Comparison of ENCODE assay signal across 9 cellular contexts in the genomic region with DNA sequence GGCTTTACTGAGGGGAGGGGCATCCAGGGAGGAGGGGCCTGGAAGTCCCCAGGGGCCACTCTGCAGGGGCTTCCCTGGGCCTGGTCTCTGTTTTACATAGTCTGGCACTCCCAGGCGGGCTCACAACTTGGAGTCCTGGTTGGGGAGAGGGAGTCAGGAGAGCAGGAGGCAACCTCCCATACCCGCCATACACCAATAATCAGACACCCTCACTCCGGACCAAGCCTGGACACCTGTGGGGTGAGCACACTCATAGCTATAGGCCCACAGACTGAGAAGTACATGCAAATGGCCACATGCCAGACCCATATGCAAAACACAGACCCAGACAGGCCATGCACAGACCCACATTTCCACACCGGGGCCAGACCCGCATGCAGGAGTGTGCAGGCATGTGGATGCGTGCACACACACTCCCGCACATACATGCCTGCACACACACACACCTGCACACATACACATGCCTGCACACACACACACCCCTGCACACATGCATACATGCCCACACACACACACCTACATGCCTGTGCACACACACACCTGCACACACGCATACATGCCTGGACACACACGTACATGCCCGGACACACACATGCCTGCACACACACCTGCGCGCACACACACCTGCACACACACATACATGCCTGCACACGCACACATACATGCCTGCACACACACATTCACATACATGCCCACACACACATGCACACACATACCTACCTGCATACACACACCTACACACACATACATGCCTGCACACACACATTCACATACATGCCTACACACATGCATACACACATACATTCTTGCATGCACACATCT.
A peak's percentile ranks its signal among the peaks of the same experiment; 100 is the strongest.
DNase-seq lines count a peak whose midpoint lies in the region; ATAC-seq and TF ChIP-seq lines count a peak whose summit lies in the region.
"Had no signal": no experiment of that assay in that cellular context is flagged by ENCODE, and none has a peak within 500 bp of the region (broad histone marks: within the 10 kb centered on the region; RNA-seq: fewer than 3 reads in every experiment).

No MANE protein-coding gene starts in this region.

- H3K36me3 ChIP-seq in spleen (no peaks in the 10 kb centered on the region), aorta (ENCODE audit: control insufficient read depth in 1 of 2, insufficient read depth in 2 of 2, low read length in 1 of 2) (no peaks in the 10 kb centered on the region)
- H3K36me3 ChIP-seq: HAP-1 had no signal

- H3K4me3 ChIP-seq in spleen: no peak overlapping the region
- H3K4me3 ChIP-seq in aorta (ENCODE audit: low read length in 2 of 2): no peak overlapping the region
- H3K4me3 ChIP-seq: HAP-1 had no signal

- intact Hi-C loops in spleen (cut with DNase I; ENCODE audit: low total_unique reads) (no loop called here), aorta (cut with DNase I) (no loop called here)

- TF ChIP-seq POLR2A in spleen (IDR thresholded peaks at IDR 0.05): no peak

- ATAC-seq in GM18517 (IDR thresholded peaks at IDR 0.05; ENCODE audit: unreplicated experiment) (peak; percentile 60), GM21515 (IDR thresholded peaks at IDR 0.05; ENCODE audit: unreplicated experiment) (peak; percentile 36), HG03439 (IDR thresholded peaks at IDR 0.05; ENCODE audit: unreplicated experiment) (peak; percentile 42), aorta (ENCODE audit: low FRiP score) (no peak)

- no peaks in the 10 kb centered on the region for H3K4me1 Mint-ChIP-seq in glutamatergic neuron (ENCODE audit: low read depth, unreplicated experiment)

- 80 to 92% (median 84%) methylated on average over 7 to 13 of the region's 13 CpGs for WGBS in spleen, 5 donors
- WGBS in aorta, 2 donors: 91 to 92% methylated on average over 13 of the region's 13 CpGs

- TF ChIP-seq CTCF in glutamatergic neuron (IDR thresholded peaks at IDR 0.05; ENCODE audit: partially characterized antibody, unreplicated experiment) (no peak), spleen (IDR thresholded peaks at IDR 0.05 in 8 of 11, conservative IDR thresholded peaks at IDR 0.05 in 3 of 11) (no peak)

- H3K4me3 Mint-ChIP-seq in glutamatergic neuron (ENCODE audit: unreplicated experiment): no peak overlapping the region

- H3K9me3 Mint-ChIP-seq in glutamatergic neuron (ENCODE audit: unreplicated experiment): peaks cover 6% of the 10 kb centered on the region

- H3K9me3 ChIP-seq in spleen: no peaks in the 10 kb centered on the region
- no peaks in the 10 kb centered on the region for H3K9me3 ChIP-seq in aorta (ENCODE audit: control insufficient read depth, low read length)
- H3K9me3 ChIP-seq: HAP-1 had no signal

- H3K27me3 ChIP-seq in spleen (replicated peaks in 1 of 7) (peaks cover 0 to 7% (median 0%) of the 10 kb centered on the region in 7 donors), aorta (ENCODE audit: control insufficient read depth in 1 of 2, insufficient read depth in 2 of 2, low read length in 1 of 2) (peaks cover 0 to 2% of the 10 kb centered on the region in 2 donors)

- H3K27ac ChIP-seq in spleen: peak overlapping the region in 3 of 8 donors; percentile 32 to 94 (median 51)
- no peak overlapping the region for H3K27ac ChIP-seq in aorta (ENCODE audit: low read depth in 1 of 2, low read length in 2 of 2)

- DNase-seq in glutamatergic neuron: no peak
- DNase-seq in spleen: no peak
- no peak for DNase-seq in SHP77 (lab: John Stamatoyannopoulos, UW)
- no peak for DNase-seq in aorta
- no peak for DNase-seq in RKO (ENCODE audit: low spot score)

- peak overlapping the region; percentile 68 for H3K27ac Mint-ChIP-seq in glutamatergic neuron (ENCODE audit: unreplicated experiment)

- peaks cover 6% of the 10 kb centered on the region for H3K36me3 Mint-ChIP-seq in glutamatergic neuron (ENCODE audit: unreplicated experiment)

- peaks cover 28 to 69% (median 57%) of the 10 kb centered on the region in 6 donors for H3K4me1 ChIP-seq in spleen
- H3K4me1 ChIP-seq in aorta (ENCODE audit: control insufficient read depth in 1 of 2, insufficient read depth in 2 of 2, low read length in 2 of 2): no peaks in the 10 kb centered on the region
- H3K4me1 ChIP-seq: HAP-1 had no signal

- H3K27me3 Mint-ChIP-seq in glutamatergic neuron (ENCODE audit: unreplicated experiment): peaks cover 11% of the 10 kb centered on the region
